Comparison of ENCODE assay signal across 8 cellular contexts in genomic region chr16:21158208-21159110, GRCh38. TPM values are rescaled to one million over a fixed set of nuclear protein-coding genes. Genes with fewer than 3 reads are reported as not detected.
DNase-seq lines count a peak whose midpoint lies in the region; ATAC-seq and TF ChIP-seq lines count a peak whose summit lies in the region.

Gene LDAF1, plus strand, starts transcription at chr16:21158674. Its CDS starts 2,509 bp downstream, at chr16:21161183.

- TF ChIP-seq POLR2A in GM18951 (IDR thresholded peaks at IDR 0.05; ENCODE audit: extremely low read depth, insufficient read depth, insufficient read length), result peak; percentile 56

- H3K36me3 Mint-ChIP-seq in activated CD8-positive, alpha-beta T cell treated with anti-CD3 and anti-CD28 coated beads for 36 hours (ENCODE audit: low read depth), result peaks cover 3% of the 10 kb centered on the region
- H3K36me3 Mint-ChIP-seq in memory B cell, result peaks cover 11% of the 10 kb centered on the region

- H3K9me3 Mint-ChIP-seq in activated CD8-positive, alpha-beta T cell treated with anti-CD3 and anti-CD28 coated beads for 36 hours, result no peaks in the 10 kb centered on the region
- H3K9me3 Mint-ChIP-seq in memory B cell, result no peaks in the 10 kb centered on the region

- H3K9me3 ChIP-seq in effector memory CD4-positive, alpha-beta T cell (ENCODE audit: control insufficient read depth, low read length), result no peaks in the 10 kb centered on the region

- H3K4me3 ChIP-seq in effector memory CD4-positive, alpha-beta T cell (ENCODE audit: insufficient read depth, low read depth, low read length, poor library complexity, severe bottlenecking), result peak within 1 kb of the TSS; percentile 81

- in situ Hi-C loops in GM18951 (cut with MboI; ENCODE audit: low sequenced_read_pairs, unreplicated experiment), result loop anchor here (25.0 kb wide), 1 partner anchor 1179 kb away; no protein-coding TSS in a partner anchor

- CTCF ChIA-PET in activated CD8-positive, alpha-beta T cell treated with anti-CD3 and anti-CD28 coated beads for 36 hours (lab: Charles Lee), result interaction anchor here (0.7 to 1.7 kb wide), 8 partner anchors 10 to 1176 kb away, joined by 3 to 4 read pairs (median 3); no protein-coding TSS in a partner anchor

- H3K36me3 ChIP-seq in effector memory CD4-positive, alpha-beta T cell (ENCODE audit: control insufficient read depth, insufficient read depth, low read length), result no peaks in the 10 kb centered on the region

- H3K27me3 Mint-ChIP-seq in activated CD8-positive, alpha-beta T cell treated with anti-CD3 and anti-CD28 coated beads for 36 hours, result no peaks in the 10 kb centered on the region
- no peaks in the 10 kb centered on the region for H3K27me3 Mint-ChIP-seq in memory B cell

- peaks cover 14% of the 10 kb centered on the region for H3K4me1 ChIP-seq in effector memory CD4-positive, alpha-beta T cell (ENCODE audit: control insufficient read depth, insufficient read depth, low read length, poor library complexity, severe bottlenecking)

- H3K4me3 Mint-ChIP-seq in activated CD8-positive, alpha-beta T cell treated with anti-CD3 and anti-CD28 coated beads for 36 hours, result peak within 1 kb of the TSS; percentile 76
- H3K4me3 Mint-ChIP-seq in memory B cell, result peak within 1 kb of the TSS; percentile 97

- DNase-seq in AG08396 (ENCODE audit: low spot score) (peak; percentile 92), NCI-H774 (lab: John Stamatoyannopoulos, UW) (peak; percentile 55), memory B cell (ENCODE audit: low spot score in 2 of 2) (peak; percentile 65 to 75)
- peak; percentile 84 for DNase-seq in activated CD8-positive, alpha-beta T cell treated with anti-CD3 and anti-CD28 coated beads for 36 hours
- DNase-seq in effector memory CD4-positive, alpha-beta T cell, result peak; percentile 34 to 61 (median 60)
- DNase-seq in stimulated activated CD4-positive, alpha-beta T cell treated with anti-CD3 and anti-CD28 coated beads, TNF-alpha, amount 100 ng/mL, for 48 hours (ENCODE audit: low read depth in 3 of 3), result peak; percentile 55 to 80 (median 59)

- H3K4me1 Mint-ChIP-seq in activated CD8-positive, alpha-beta T cell treated with anti-CD3 and anti-CD28 coated beads for 36 hours (ENCODE audit: low read depth), result peaks cover 19% of the 10 kb centered on the region
- peaks cover 20% of the 10 kb centered on the region for H3K4me1 Mint-ChIP-seq in memory B cell

- H3K27ac Mint-ChIP-seq in activated CD8-positive, alpha-beta T cell treated with anti-CD3 and anti-CD28 coated beads for 36 hours, result peak within 1 kb of the TSS; percentile 64
- H3K27ac Mint-ChIP-seq in memory B cell, result peak within 1 kb of the TSS; percentile 91

- H3K27me3 ChIP-seq in effector memory CD4-positive, alpha-beta T cell (replicated peaks; ENCODE audit: control insufficient read depth, insufficient read depth, low read length, poor library complexity, severe bottlenecking), result no peaks in the 10 kb centered on the region

- intact Hi-C loops in activated CD8-positive, alpha-beta T cell treated with anti-CD3 and anti-CD28 coated beads for 36 hours (cut with micrococcal nuclease), result loop anchor here (10.0 kb wide), 1 partner anchor 146 kb away; no protein-coding TSS in a partner anchor

- peak within 1 kb of the TSS; percentile 10 for H3K27ac ChIP-seq in effector memory CD4-positive, alpha-beta T cell (ENCODE audit: insufficient read depth, low read length, poor library complexity, severe bottlenecking)

- POLR2A ChIA-PET in activated CD8-positive, alpha-beta T cell treated with anti-CD3 and anti-CD28 coated beads for 36 hours (lab: Charles Lee), result interaction anchor here (0.7 kb wide), 2 partner anchors 28 to 63 kb away, joined by 3 read pairs; no protein-coding TSS in a partner anchor

- TF ChIP-seq CTCF in activated CD8-positive, alpha-beta T cell treated with anti-CD3 and anti-CD28 coated beads for 36 hours (IDR thresholded peaks at IDR 0.05), result no peak

- ATAC-seq in HG03159 (IDR thresholded peaks at IDR 0.05; ENCODE audit: unreplicated experiment), result peak; percentile 85
- ATAC-seq in activated CD8-positive, alpha-beta T cell treated with anti-CD3 and anti-CD28 coated beads for 36 hours, result peak; percentile 99
- ATAC-seq in memory B cell (ENCODE audit: low read depth), result peak; percentile 89

RNA-seq across cellular contexts. Expression of gene LDAF1, which starts in this region (rescaled TPM):
- total RNA-seq in activated CD8-positive, alpha-beta T cell treated with anti-CD3 and anti-CD28 coated beads for 36 hours, result 10 to 100 TPM; 10.3 to 12.6 TPM

Comparison
In these comparisons a context has a peak if more than half of its experiments do, and no peak if none do; other contexts are left out.
1. Peak in every context shown above with its lines: DNase-seq, ATAC-seq, H3K4me3 ChIP-seq and H3K27ac ChIP-seq.